11 cellular contexts compared by ENCODE assay signal in genomic region chr3:115160295-115160694, GRCh38. TPM values are rescaled to one million over a fixed set of nuclear protein-coding genes. Genes with fewer than 3 reads are reported as not detected.
DNase-seq lines count a peak whose midpoint lies in the region; ATAC-seq and TF ChIP-seq lines count a peak whose summit lies in the region.
"Had no signal": no experiment of that assay in that cellular context is flagged by ENCODE, and none has a peak within 500 bp of the region (broad histone marks: within the 10 kb centered on the region; RNA-seq: fewer than 3 reads in every experiment).

No MANE protein-coding gene starts in this region.

- in situ Hi-C loops in gastrocnemius medialis (cut with MboI; ENCODE audit: low sequenced_read_pairs in 4 of 4): loop anchor here (10.0 to 25.0 kb wide), 4 partner anchors 65 to 798 kb away; no protein-coding TSS in a partner anchor

- peak; percentile 65 for DNase-seq in GM12865 (ENCODE audit: low read depth)
- no peak for DNase-seq in NCI-H1417 treated with DMSO at 0.1 percent for 48 hours (lab: John Stamatoyannopoulos, UW)
- DNase-seq in gastrocnemius medialis: no peak
- DNase-seq in left lung: no peak
- no peak for DNase-seq in left colon
- DNase-seq: NCI-H1417; OCI-M1; stimulated activated CD4-positive, alpha-beta T cell treated with anti-CD3 and anti-CD28 coated beads, Interleukin-15, amount 100 ng/mL, for 24 hours had no signal

- peak; percentile 98 for ATAC-seq in GM19328 (IDR thresholded peaks at IDR 0.05; ENCODE audit: unreplicated experiment)
- ATAC-seq in HG02678 (IDR thresholded peaks at IDR 0.05; ENCODE audit: unreplicated experiment): peak; percentile 100
- ATAC-seq in HG03439 (IDR thresholded peaks at IDR 0.05; ENCODE audit: unreplicated experiment): peak; percentile 100
- no peak for ATAC-seq in gastrocnemius medialis
- ATAC-seq in left lung: no peak
- ATAC-seq in left colon: no peak

- TF ChIP-seq POLR2A in gastrocnemius medialis (IDR thresholded peaks at IDR 0.05): no peak

- H3K4me3 ChIP-seq in GM12865 (ENCODE audit: low read depth, low read length) (no peak overlapping the region), gastrocnemius medialis (no peak overlapping the region), left lung (no peak overlapping the region)

- no peaks in the 10 kb centered on the region for H3K9me3 ChIP-seq in gastrocnemius medialis
- H3K9me3 ChIP-seq in left lung: no peaks in the 10 kb centered on the region

- H3K36me3 ChIP-seq in gastrocnemius medialis (no peaks in the 10 kb centered on the region), left lung (no peaks in the 10 kb centered on the region)

- intact Hi-C loops in gastrocnemius medialis (cut with DNase I; ENCODE audit: low total_unique reads): no loop called here
- intact Hi-C loops in left lung (cut with DNase I): no loop called here
- intact Hi-C loops in left colon (cut with DNase I, micrococcal nuclease): no loop called here

- H3K27ac ChIP-seq in gastrocnemius medialis (no peak overlapping the region), left lung (no peak overlapping the region)

- TF ChIP-seq CTCF in GM12865 (IDR thresholded peaks at IDR 0.05; ENCODE audit: insufficient read depth, low read depth, low read length, missing control alignments) (no peak), gastrocnemius medialis (IDR thresholded peaks at IDR 0.05 in 4 of 5, conservative IDR thresholded peaks at IDR 0.05 in 1 of 5) (no peak), left lung (IDR thresholded peaks at IDR 0.05) (no peak)

- H3K4me1 ChIP-seq in gastrocnemius medialis: no peaks in the 10 kb centered on the region
- no peaks in the 10 kb centered on the region for H3K4me1 ChIP-seq in left lung

- H3K27me3 ChIP-seq in gastrocnemius medialis: no peaks in the 10 kb centered on the region
- no peaks in the 10 kb centered on the region for H3K27me3 ChIP-seq in left lung

RNA-seq across cellular contexts. Expression of gene ZBTB20, which starts 13.2 kb away (rescaled TPM):
- total RNA-seq in gastrocnemius medialis (10 to 100 TPM; 47.6 to 86.5 (median 69.0) TPM), left lung (10 to 100 TPM; 48.2 to 63.5 TPM), left colon (10 to 100 TPM; 27.1 to 27.3 TPM)

Comparison
In these comparisons a context has a peak if more than half of its experiments do, and no peak if none do; other contexts are left out.
1. ATAC-seq: peak in GM19328 (single experiment), HG02678 (single experiment) and HG03439 (single experiment); none in gastrocnemius medialis (0 of 2), left lung (single experiment) and left colon (single experiment).